In the genomic region with DNA sequence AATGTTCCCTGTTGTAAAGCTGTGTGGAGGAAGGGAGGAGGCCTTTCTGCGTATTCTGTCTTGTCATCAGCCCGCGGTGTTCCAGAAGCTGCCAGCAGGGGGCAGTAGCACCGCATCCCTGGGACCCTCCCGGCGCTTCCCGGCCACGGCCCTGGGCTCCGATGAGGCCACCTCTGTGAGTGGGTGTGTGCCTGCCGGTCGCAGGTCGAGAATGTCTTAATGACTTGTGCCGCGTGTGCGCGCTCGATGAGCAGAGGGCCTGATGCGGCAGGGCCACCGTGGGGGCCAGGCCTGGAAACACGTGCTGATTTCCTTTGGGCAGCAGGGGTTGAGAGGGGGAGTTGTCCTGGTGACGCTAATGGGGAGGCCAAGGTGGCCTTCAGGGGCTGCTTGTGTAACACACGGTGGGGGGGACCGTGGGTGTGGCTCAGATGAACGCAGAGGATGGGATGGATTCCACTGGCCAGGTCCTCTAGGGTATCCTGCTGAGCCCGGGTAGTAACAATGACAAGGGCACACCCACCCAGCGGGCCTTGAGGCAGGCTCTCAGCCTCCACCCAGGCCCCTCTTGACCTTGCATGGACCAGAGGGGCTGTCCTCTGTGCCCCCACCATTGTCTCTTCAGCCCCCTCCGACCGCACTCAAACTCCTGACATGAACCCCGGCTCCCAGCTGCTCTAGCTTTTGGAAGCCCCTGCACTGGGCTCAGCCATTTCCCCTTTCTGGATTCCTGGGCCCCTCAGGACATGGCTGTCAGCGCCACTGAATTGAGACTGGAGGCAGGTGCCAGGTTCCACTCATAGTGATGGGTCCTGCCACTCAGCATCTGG, we compare ENCODE assay signal across 9 cellular contexts.
DNase-seq lines count a peak whose midpoint lies in the region; ATAC-seq and TF ChIP-seq lines count a peak whose summit lies in the region.
"Had no signal": no experiment of that assay in that cellular context is flagged by ENCODE, and none has a peak within 500 bp of the region (broad histone marks: within the 10 kb centered on the region; RNA-seq: fewer than 3 reads in every experiment).

No MANE protein-coding gene starts in this region.

- H3K27ac ChIP-seq in HL-60 (replicated peaks) (no peak overlapping the region), Panc1 (ENCODE audit: low read length) (no peak overlapping the region), adrenal gland (no peak overlapping the region), smooth muscle cell (ENCODE audit: low read depth) (no peak overlapping the region)

- in situ Hi-C loops in Panc1 (cut with HindIII; ENCODE audit: low pct_unique_long_range_greater_than_20kb, low sequenced_read_pairs): no loop called here

- intact Hi-C loops in Panc1 (cut with micrococcal nuclease; ENCODE audit: unreplicated experiment) (loop anchor here (10.0 kb wide), 3 partner anchors 122 to 892 kb away; no protein-coding TSS in a partner anchor), adrenal gland (cut with DNase I) (loop anchor here in 1 of 2 donors (10.0 kb wide), 1 partner anchor 352 kb away; no protein-coding TSS in a partner anchor)

- no peak for TF ChIP-seq POLR2A in adrenal gland (IDR thresholded peaks at IDR 0.05)

- H3F3A ChIP-seq in smooth muscle cell (ENCODE audit: low read depth): no peaks in the 10 kb centered on the region

- no peaks in the 10 kb centered on the region for H3K79me2 ChIP-seq in smooth muscle cell (ENCODE audit: low read depth)

- H3K27me3 ChIP-seq in HL-60 (ENCODE audit: insufficient read depth, poor library complexity, severe bottlenecking) (no peaks in the 10 kb centered on the region), Panc1 (ENCODE audit: control insufficient read depth, insufficient read depth, low read length) (peaks cover 7% of the 10 kb centered on the region; the same call in 1 of the 2 replicates), adrenal gland (peaks cover 14% of the 10 kb centered on the region), smooth muscle cell (ENCODE audit: low read depth) (no peaks in the 10 kb centered on the region)

- TF ChIP-seq CTCF in HL-60 (IDR thresholded peaks at IDR 0.05; ENCODE audit: insufficient read depth, low read length) (peak; percentile 76), Panc1 (IDR thresholded peaks at IDR 0.05) (peak; percentile 97), adrenal gland (IDR thresholded peaks at IDR 0.05) (peak; percentile 45 to 69 (median 62)), smooth muscle cell (IDR thresholded peaks at IDR 0.05; ENCODE audit: borderline replicate concordance, insufficient read depth, poor library complexity, severe bottlenecking) (peak; percentile 100)

- H2AFZ ChIP-seq in smooth muscle cell (ENCODE audit: low read depth): no peak overlapping the region

- CTCF ChIA-PET in Panc1 (lab: Charles Lee): interaction anchor here (0.6 kb wide), 1 partner anchor 79 kb away, joined by 10 read pairs; no protein-coding TSS in a partner anchor

- H3K4me2 ChIP-seq in smooth muscle cell: peak overlapping the region; percentile 74

- H3K4me1 ChIP-seq in Panc1 (ENCODE audit: control insufficient read depth, insufficient read depth, low read length): no peaks in the 10 kb centered on the region
- no peaks in the 10 kb centered on the region for H3K4me1 ChIP-seq in adrenal gland (replicated peaks in 1 of 2)
- H3K4me1 ChIP-seq in smooth muscle cell (ENCODE audit: low read depth): no peaks in the 10 kb centered on the region

- H3K4me3 ChIP-seq in HL-60 (replicated peaks; ENCODE audit: insufficient read depth, low read length) (no peak overlapping the region), Panc1 (ENCODE audit: low read depth in 2 of 2, low read length in 2 of 2) (no peak overlapping the region), adrenal gland (no peak overlapping the region), smooth muscle cell (no peak overlapping the region)

- WGBS in adrenal gland, 4 donors: 16 to 94% (median 21%) methylated on average over 6 to 30 of the region's 30 CpGs
- 27% methylated on average over 30 of the region's 30 CpGs for WGBS in smooth muscle cell (ENCODE audit: low lambda C conversion rate)

- DNase-seq in DMS 273 treated with DMSO at 0.1 percent for 48 hours (lab: John Stamatoyannopoulos, UW) (peak; percentile 48), HL-60 (ENCODE audit: low read depth in 1 of 2, low spot score in 1 of 2) (peak; percentile 11 to 29), Panc1 (ENCODE audit: low read depth, low spot score) (peak; percentile 4), adrenal gland (peak; percentile 25 to 80 (median 52)), iPS DF 4.7 (ENCODE audit: extremely low read depth, low spot score) (peak; percentile 68), smooth muscle cell (lab: John Stamatoyannopoulos, UW; ENCODE audit: unreplicated experiment) (peak; percentile 58)

- no peaks in the 10 kb centered on the region for H4K20me1 ChIP-seq in smooth muscle cell (ENCODE audit: low read depth)

- no peaks in the 10 kb centered on the region for H3K9me3 ChIP-seq in Panc1 (ENCODE audit: control insufficient read depth, insufficient read depth, low read depth, low read length)
- H3K9me3 ChIP-seq in adrenal gland (replicated peaks in 1 of 3): no peaks in the 10 kb centered on the region
- no peaks in the 10 kb centered on the region for H3K9me3 ChIP-seq in smooth muscle cell (replicated peaks; ENCODE audit: low read depth)

- no TSS peak for BruUV-seq in Panc1 (replicated peaks; lab: Mats Ljungman, UMichigan)

- ATAC-seq in Panc1 (peak; percentile 74), GM19395 (IDR thresholded peaks at IDR 0.05; ENCODE audit: unreplicated experiment) (no peak), HG03039 (IDR thresholded peaks at IDR 0.05; ENCODE audit: unreplicated experiment) (no peak)
- ATAC-seq: T-cell had no signal

- POLR2A ChIA-PET in Panc1 (lab: Charles Lee): no interaction called here

- H3K9ac ChIP-seq in smooth muscle cell (ENCODE audit: low read depth): no peak overlapping the region

- H3K36me3 ChIP-seq in Panc1 (ENCODE audit: control insufficient read depth, insufficient read depth, low read length) (no peaks in the 10 kb centered on the region), adrenal gland (replicated peaks in 1 of 2) (no peaks in the 10 kb centered on the region), smooth muscle cell (ENCODE audit: low read depth) (no peaks in the 10 kb centered on the region)

Comparison
In these comparisons a context has a peak if more than half of its experiments do, and no peak if none do; other contexts are left out.
1. DNase-seq: peak in every context shown above with its lines; median percentile 68 in iPS DF 4.7; 58 in smooth muscle cell; 52 in adrenal gland; 48 in DMS 273 treated with DMSO at 0.1 percent for 48 hours; 20 in HL-60; 4 in Panc1.